1 cellular context compared by ENCODE assay signal in the genomic region with DNA sequence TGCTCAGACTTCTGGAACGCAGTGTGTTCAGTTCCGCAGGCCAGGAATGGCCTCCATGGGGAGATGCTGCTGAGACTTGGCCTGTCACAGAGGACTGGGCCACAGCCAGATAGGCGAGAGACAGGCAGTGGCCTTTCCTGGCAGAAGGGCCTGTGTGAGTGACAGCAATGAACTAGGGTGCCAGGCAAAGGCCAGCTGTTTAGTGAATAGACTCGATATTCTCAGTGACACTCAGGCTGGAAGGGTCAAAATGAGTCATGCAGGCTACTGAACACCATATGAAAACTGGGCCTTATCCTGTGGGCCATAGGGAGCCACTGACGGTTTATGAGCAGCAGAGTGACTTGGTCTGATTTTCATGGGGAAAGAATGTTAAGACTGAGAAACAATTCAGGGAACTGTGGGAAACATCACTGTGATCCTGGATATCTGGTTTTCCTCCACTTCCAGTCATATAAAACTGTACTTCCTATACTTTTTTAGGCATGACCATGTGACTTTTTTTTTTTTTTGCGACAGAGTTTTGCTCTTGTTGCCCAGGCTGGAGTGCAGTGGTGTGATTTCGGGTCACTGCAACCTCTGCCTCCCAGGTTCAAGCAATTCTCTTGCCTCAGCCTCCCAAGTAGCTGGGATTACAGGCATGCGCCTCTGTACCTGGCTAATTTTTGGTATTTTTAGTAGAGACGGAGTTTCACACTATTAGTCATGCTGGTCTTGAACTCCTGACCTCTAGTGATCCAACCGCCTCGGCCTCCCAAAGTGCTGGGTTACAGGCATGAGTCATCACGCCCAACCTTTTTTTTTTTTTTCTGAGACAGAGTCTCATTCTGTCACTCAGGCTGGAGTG.
TF ChIP-seq lines count a peak whose summit lies in the region.

No MANE protein-coding gene starts in this region.

TF ChIP-seq in H1, 55 proteins besides CTCF, POLR2A, EP300 and RAD21:
- TF ChIP-seq CEBPB (IDR thresholded peaks at IDR 0.05; ENCODE audit: low read depth, low read length) (no peak), YY1 (IDR thresholded peaks at IDR 0.05; ENCODE audit: low read depth, low read length) (no peak)
